36 cellular contexts compared by ENCODE assay signal in genomic region chr7:32170838-32171237, GRCh38.
"Had no signal": no experiment of that assay in that cellular context is flagged by ENCODE, and none has a peak within 500 bp of the region (broad histone marks: within the 10 kb centered on the region; RNA-seq: fewer than 3 reads in every experiment).

No MANE protein-coding gene starts in this region.

- H3K4me2 ChIP-seq: KMS-11, SK-N-SH had no signal

- H3K9me3 ChIP-seq: Peyer's patch, SJSA1, SK-N-SH had no signal

- H3K27me3 ChIP-seq: Peyer's patch had no signal

- H3K27ac ChIP-seq: cardiac muscle cell, KMS-11, Peyer's patch, SJSA1, VCaP had no signal

- H3K4me1 ChIP-seq: Peyer's patch, SJSA1 had no signal

- H3K4me3 ChIP-seq: cardiac muscle cell, Peyer's patch, SJSA1 had no signal

- H3K9ac ChIP-seq: KMS-11, SK-N-SH had no signal

- H3K36me3 ChIP-seq: cardiac muscle cell, Peyer's patch, SJSA1 had no signal

- DNase-seq: activated CD4-positive, alpha-beta memory T cell treated with anti-CD3 and anti-CD28 coated beads, Interleukin-2, amount 10 ng/mL, durations not matched to agents 7 days and 5 days; activated CD4-positive, alpha-beta T cell treated with anti-CD3 and anti-CD28 coated beads for 1 hour; activated CD4-positive, alpha-beta T cell treated with anti-CD3 and anti-CD28 coated beads for 48 hours; activated CD4-positive, CD25-positive, alpha-beta regulatory T cell; activated CD8-positive, alpha-beta memory T cell treated with anti-CD3 and anti-CD28 coated beads for 24 hours; activated CD8-positive, alpha-beta memory T cell treated with anti-CD3 and anti-CD28 coated beads, Interleukin-2, amount 10 ng/mL, durations not matched to agents 7 days and 5 days; activated CD8-positive, alpha-beta memory T cell treated with anti-CD3 and anti-CD28 coated beads, Interleukin-2, amount 50 U/mL, for 48 hours; activated effector memory CD4-positive, alpha-beta T cell treated with anti-CD3 and anti-CD28 coated beads, Interleukin-2, amount 50 U/mL, for 16 hours; activated naive CD4-positive, alpha-beta T cell; activated naive CD4-positive, alpha-beta T cell treated with anti-CD3 and anti-CD28 coated beads, Interleukin-2, amount 50 U/mL, for 16 hours; activated naive CD8-positive, alpha-beta T cell treated with anti-CD3 and anti-CD28 coated beads for 36 hours; activated T-cell treated with anti-CD3 and anti-CD28 coated beads, Interleukin-2, amount 50 U/mL, for 72 hours; amniotic stem cell; NCI-H1105; NCI-H1436; NCI-H1694; NCI-H1930; NCI-H2081 treated with DMSO at 0.1 percent for 48 hours; NCI-H2171 treated with DMSO at 0.1 percent for 48 hours; NCI-H2227 treated with DMSO at 0.1 percent for 48 hours; NCI-H446 treated with DMSO at 0.1 percent for 48 hours; NCI-H524; NCI-H69; NK-92 treated with Interleukin-12 subunit alpha and Interleukin-12 subunit beta, amount 100 ng/mL, for 24 hours; PC-3; Peyer's patch; RPMI8226; SHP77 treated with DMSO at 0.1 percent for 48 hours; SK-N-SH; T-helper 1 cell; T-helper 2 cell; T-helper 9 cell had no signal
